Comparison of ENCODE assay signal across 20 cellular contexts in the genomic region with DNA sequence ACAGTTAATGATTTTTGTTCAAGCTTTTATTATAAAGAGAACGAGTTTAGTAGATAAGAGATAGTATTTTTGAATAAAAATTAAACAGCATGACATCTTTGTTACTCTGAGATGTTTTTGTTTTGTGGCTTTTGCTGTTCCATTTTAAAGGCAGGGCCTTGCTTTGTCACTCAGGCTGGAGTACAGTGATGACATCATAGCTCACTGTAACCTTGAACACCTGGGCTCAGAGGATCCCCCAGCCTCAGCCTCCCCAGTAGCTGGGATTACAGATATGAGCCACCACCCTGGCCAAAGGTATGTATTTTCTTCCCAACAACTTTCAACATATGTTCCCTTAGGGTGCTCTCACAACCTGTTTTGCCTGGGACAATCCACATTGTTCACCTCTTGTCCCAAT.
DNase-seq lines count a peak whose midpoint lies in the region; ATAC-seq and TF ChIP-seq lines count a peak whose summit lies in the region.
"Had no signal": no experiment of that assay in that cellular context is flagged by ENCODE, and none has a peak within 500 bp of the region (broad histone marks: within the 10 kb centered on the region; RNA-seq: fewer than 3 reads in every experiment).

No MANE protein-coding gene starts in this region.

- H3K27ac ChIP-seq in GM23338 (ENCODE audit: low read depth) (no peak overlapping the region), HUES64 (ENCODE audit: low read depth, low read length) (peak overlapping the region; percentile 15; the same call in 1 of the 2 replicates), endodermal cell (ENCODE audit: low read depth, low read length) (no peak overlapping the region), neural progenitor cell (no peak overlapping the region)

- peak; percentile 2 for DNase-seq in GM23338 (ENCODE audit: low spot score)
- DNase-seq in endodermal cell = no peak
- no peak for DNase-seq in neural progenitor cell (ENCODE audit: low spot score)
- no peak for DNase-seq in NCI-H2029 (lab: John Stamatoyannopoulos, UW)
- DNase-seq in HFFc6 = no peak
- DNase-seq: ACHN; BE2C; C1 segment of cervical spinal cord; CD4-positive, CD25-positive, alpha-beta regulatory T cell; CD8-positive, alpha-beta memory T cell; COR-L47; DMS 273 treated with DMSO at 0.1 percent for 48 hours; DMS53; DND-41; EL; KBM-7 had no signal

- H3K9ac ChIP-seq in HUES64 (ENCODE audit: low read depth, low read length) (no peak overlapping the region), endodermal cell (ENCODE audit: extremely low read depth, low read length, poor library complexity, severe bottlenecking) (no peak overlapping the region), neural progenitor cell (no peak overlapping the region)

- H3K4me3 ChIP-seq in GM23338 (no peak overlapping the region), HUES64 (ENCODE audit: low read length) (no peak overlapping the region), endodermal cell (ENCODE audit: low read length) (no peak overlapping the region), neural progenitor cell (no peak overlapping the region)
- H3K4me3 ChIP-seq: HAP-1 had no signal

- no peak overlapping the region for H3K4me3 Mint-ChIP-seq in GM23338
- H3K4me3 Mint-ChIP-seq in endodermal cell = no peak overlapping the region
- no peak overlapping the region for H3K4me3 Mint-ChIP-seq in neural progenitor cell
- no peak overlapping the region for H3K4me3 Mint-ChIP-seq in HFFc6
- H3K4me3 Mint-ChIP-seq: CD4-positive, CD25-positive, alpha-beta regulatory T cell; CD8-positive, alpha-beta memory T cell; IgD-negative memory B cell had no signal

- H2AFZ ChIP-seq in GM23338 (no peak overlapping the region), neural progenitor cell (replicated peaks) (peak overlapping the region; percentile 32)

- no peaks in the 10 kb centered on the region for H3K79me2 ChIP-seq in GM23338 (replicated peaks; ENCODE audit: insufficient read depth)
- H3K79me2 ChIP-seq in neural progenitor cell (ENCODE audit: low read depth) = no peaks in the 10 kb centered on the region

- H3K36me3 Mint-ChIP-seq in GM23338 (ENCODE audit: low read depth) (no peaks in the 10 kb centered on the region), endodermal cell (ENCODE audit: low read depth) (no peaks in the 10 kb centered on the region), neural progenitor cell (no peaks in the 10 kb centered on the region), HFFc6 (ENCODE audit: low read depth) (no peaks in the 10 kb centered on the region)
- H3K36me3 Mint-ChIP-seq: CD4-positive, CD25-positive, alpha-beta regulatory T cell; CD8-positive, alpha-beta memory T cell; IgD-negative memory B cell had no signal

- H3K9me3 ChIP-seq in HUES64 (ENCODE audit: insufficient read depth, low read depth, low read length) = no peaks in the 10 kb centered on the region
- peaks cover 6% of the 10 kb centered on the region for H3K9me3 ChIP-seq in endodermal cell (ENCODE audit: control insufficient read depth, low read length)
- H3K9me3 ChIP-seq in neural progenitor cell (ENCODE audit: low read depth) = no peaks in the 10 kb centered on the region
- H3K9me3 ChIP-seq: BE2C, HAP-1 had no signal

- H3K27ac Mint-ChIP-seq in GM23338 (no peak overlapping the region), endodermal cell (peak overlapping the region; percentile 52), neural progenitor cell (no peak overlapping the region), HFFc6 (no peak overlapping the region)
- H3K27ac Mint-ChIP-seq: CD4-positive, CD25-positive, alpha-beta regulatory T cell; CD8-positive, alpha-beta memory T cell; IgD-negative memory B cell had no signal

- TF ChIP-seq CTCF in GM23338 (conservative IDR thresholded peaks at IDR 0.05; ENCODE audit: low read depth in 2 of 2) (no peak), endodermal cell (conservative IDR thresholded peaks at IDR 0.05) (no peak), neural progenitor cell (IDR thresholded peaks at IDR 0.05) (no peak), HFFc6 (IDR thresholded peaks at IDR 0.05) (no peak)

- H4K20me1 ChIP-seq in GM23338 (replicated peaks; ENCODE audit: insufficient read depth) (no peaks in the 10 kb centered on the region), neural progenitor cell (ENCODE audit: low read depth) (no peaks in the 10 kb centered on the region)

- H3K27me3 Mint-ChIP-seq in GM23338 (ENCODE audit: insufficient read depth, low read depth, poor library complexity) (peaks cover 5% of the 10 kb centered on the region), endodermal cell (ENCODE audit: insufficient read depth) (peaks cover 2% of the 10 kb centered on the region), neural progenitor cell (ENCODE audit: insufficient read depth, low read depth) (no peaks in the 10 kb centered on the region), HFFc6 (ENCODE audit: insufficient read depth) (no peaks in the 10 kb centered on the region)
- H3K27me3 Mint-ChIP-seq: CD4-positive, CD25-positive, alpha-beta regulatory T cell; CD8-positive, alpha-beta memory T cell had no signal

- no peaks in the 10 kb centered on the region for H3K9me2 ChIP-seq in GM23338 (ENCODE audit: insufficient read depth)

- H3K4me1 Mint-ChIP-seq in GM23338 (peaks cover 18% of the 10 kb centered on the region), endodermal cell (peaks cover 19% of the 10 kb centered on the region), neural progenitor cell (peaks cover 3% of the 10 kb centered on the region), HFFc6 (ENCODE audit: low read depth) (peaks cover 16% of the 10 kb centered on the region; the same call in 1 of the 2 replicates)
- H3K4me1 Mint-ChIP-seq: CD4-positive, CD25-positive, alpha-beta regulatory T cell; CD8-positive, alpha-beta memory T cell had no signal

- H3K36me3 ChIP-seq in GM23338 (ENCODE audit: insufficient read depth) = no peaks in the 10 kb centered on the region
- no peaks in the 10 kb centered on the region for H3K36me3 ChIP-seq in HUES64 (ENCODE audit: insufficient read depth, low read length)
- no peaks in the 10 kb centered on the region for H3K36me3 ChIP-seq in endodermal cell (ENCODE audit: control insufficient read depth, insufficient read depth, low read length)
- H3K36me3 ChIP-seq in neural progenitor cell = no peaks in the 10 kb centered on the region
- H3K36me3 ChIP-seq: BE2C, HAP-1 had no signal

- ATAC-seq in GM23338 (peak; percentile 50), GM21360 (IDR thresholded peaks at IDR 0.05; ENCODE audit: unreplicated experiment) (no peak)

- WGBS in HUES64 = 100% methylated on average over 1 of the region's 1 CpG
- WGBS in endodermal cell (ENCODE audit: insufficient coverage in 1 of 2, insufficient read length in 1 of 2), 2 experiments = 65% methylated on average over 1 of the region's 1 CpG; no CpG with 5 or more reads in 1 of the 2 experiments

- H3K27me3 ChIP-seq in GM23338 (ENCODE audit: insufficient read depth) (no peaks in the 10 kb centered on the region), HUES64 (ENCODE audit: insufficient read depth, low read length) (no peaks in the 10 kb centered on the region), endodermal cell (ENCODE audit: control insufficient read depth, insufficient read depth, low read length, poor library complexity, severe bottlenecking) (no peaks in the 10 kb centered on the region), neural progenitor cell (no peaks in the 10 kb centered on the region)
- H3K27me3 ChIP-seq: BE2C had no signal

- H3K4me1 ChIP-seq in GM23338 (ENCODE audit: insufficient read depth) (peaks cover 23% of the 10 kb centered on the region), HUES64 (ENCODE audit: insufficient read depth, low read length) (peaks cover 20% of the 10 kb centered on the region), endodermal cell (ENCODE audit: control insufficient read depth, insufficient read depth, low read length) (no peaks in the 10 kb centered on the region), neural progenitor cell (peaks cover 10% of the 10 kb centered on the region)
- H3K4me1 ChIP-seq: BE2C, HAP-1 had no signal

- H3F3A ChIP-seq in GM23338 (replicated peaks; ENCODE audit: low read depth) (no peaks in the 10 kb centered on the region), neural progenitor cell (ENCODE audit: low read depth) (no peaks in the 10 kb centered on the region)

- peak overlapping the region; percentile 40; the same call in 1 of the 2 replicates for H3K4me2 ChIP-seq in GM23338
- no peak overlapping the region for H3K4me2 ChIP-seq in neural progenitor cell

- H3K9me3 Mint-ChIP-seq in GM23338 (no peaks in the 10 kb centered on the region), endodermal cell (no peaks in the 10 kb centered on the region), neural progenitor cell (no peaks in the 10 kb centered on the region), HFFc6 (no peaks in the 10 kb centered on the region)
- H3K9me3 Mint-ChIP-seq: CD8-positive, alpha-beta memory T cell had no signal

TF ChIP-seq in GM23338, 12 proteins besides CTCF, POLR2A, EP300 and RAD21 (continues in another document):
- no peak for TF ChIP-seq NANOG (IDR thresholded peaks at IDR 0.05; ENCODE audit: borderline replicate concordance)
